Comparison of ENCODE assay signal across 23 cellular contexts in genomic region chr12:6896846-6897435, GRCh38. TPM values are rescaled to one million over a fixed set of nuclear protein-coding genes. Genes with fewer than 3 reads are reported as not detected.
DNase-seq lines count a peak whose midpoint lies in the region; ATAC-seq and TF ChIP-seq lines count a peak whose summit lies in the region.
"Had no signal": no experiment of that assay in that cellular context is flagged by ENCODE, and none has a peak within 500 bp of the region (broad histone marks: within the 10 kb centered on the region; RNA-seq: fewer than 3 reads in every experiment).

No MANE protein-coding gene starts in this region.

- no peaks in the 10 kb centered on the region for H3K36me3 ChIP-seq in neuronal stem cell (replicated peaks in 1 of 2; ENCODE audit: control insufficient read depth in 2 of 2, insufficient read depth in 2 of 2, low read length in 2 of 2)
- no peaks in the 10 kb centered on the region for H3K36me3 ChIP-seq in hepatocyte (replicated peaks; ENCODE audit: insufficient read depth, low read depth)
- H3K36me3 ChIP-seq: BE2C had no signal

- H3K27ac Mint-ChIP-seq in activated CD8-positive, alpha-beta memory T cell treated with anti-CD3 and anti-CD28 coated beads, Interleukin-2, amount 10 ng/mL, durations not matched to agents 7 days and 5 days: no peak overlapping the region

- H3K9me3 ChIP-seq in neuronal stem cell (replicated peaks in 1 of 2; ENCODE audit: control insufficient read depth in 2 of 2, insufficient read depth in 1 of 2, low read depth in 1 of 2, low read length in 2 of 2) (no peaks in the 10 kb centered on the region), hepatocyte (ENCODE audit: low read depth) (no peaks in the 10 kb centered on the region)
- H3K9me3 ChIP-seq: BE2C had no signal

- peaks cover 13% of the 10 kb centered on the region for H3K4me1 Mint-ChIP-seq in activated CD8-positive, alpha-beta memory T cell treated with anti-CD3 and anti-CD28 coated beads, Interleukin-2, amount 10 ng/mL, durations not matched to agents 7 days and 5 days

- H2AK5ac ChIP-seq in neuronal stem cell (ENCODE audit: low read depth, low read length): no peak overlapping the region

- no CpG with 5 or more reads among the region's 6 CpGs for WGBS in neuronal stem cell (ENCODE audit: extremely low coverage in 2 of 2, insufficient read length in 2 of 2, insufficient replicate concordance in 1 of 2), 2 donors
- 94% methylated on average over 6 of the region's 6 CpGs for WGBS in hepatocyte (ENCODE audit: low lambda C conversion rate, missing lambda C conversion rate)

- H3K9me2 ChIP-seq in hepatocyte (replicated peaks; ENCODE audit: insufficient read depth): no peaks in the 10 kb centered on the region

- no peak overlapping the region for H3K27ac ChIP-seq in neuronal stem cell (replicated peaks; ENCODE audit: low read length)
- H3K27ac ChIP-seq in hepatocyte: no peak overlapping the region
- H3K27ac ChIP-seq: SK-N-MC had no signal

- H2BK12ac ChIP-seq in neuronal stem cell (ENCODE audit: low read length): no peak overlapping the region

- H3K18ac ChIP-seq in neuronal stem cell (ENCODE audit: low read length): no peak overlapping the region

- H3K27me3 Mint-ChIP-seq in activated CD8-positive, alpha-beta memory T cell treated with anti-CD3 and anti-CD28 coated beads, Interleukin-2, amount 10 ng/mL, durations not matched to agents 7 days and 5 days: no peaks in the 10 kb centered on the region
- H3K27me3 Mint-ChIP-seq: CD4-positive, CD25-positive, alpha-beta regulatory T cell had no signal

- H3K36me3 Mint-ChIP-seq in activated CD8-positive, alpha-beta memory T cell treated with anti-CD3 and anti-CD28 coated beads, Interleukin-2, amount 10 ng/mL, durations not matched to agents 7 days and 5 days: peaks cover 2% of the 10 kb centered on the region
- H3K36me3 Mint-ChIP-seq: CD4-positive, CD25-positive, alpha-beta regulatory T cell had no signal

- no peak for TF ChIP-seq CTCF in hepatocyte (IDR thresholded peaks at IDR 0.05; ENCODE audit: poor library complexity)

- H3K4me2 ChIP-seq in neuronal stem cell (ENCODE audit: insufficient read depth, low read length, poor library complexity, severe bottlenecking): no peak overlapping the region
- no peak overlapping the region for H3K4me2 ChIP-seq in hepatocyte

- H3K4ac ChIP-seq in neuronal stem cell (ENCODE audit: low read length): no peak overlapping the region

- peaks cover 3% of the 10 kb centered on the region for H3K79me2 ChIP-seq in hepatocyte

- H3K27me3 ChIP-seq in neuronal stem cell (ENCODE audit: control insufficient read depth in 3 of 3, insufficient read depth in 3 of 3, low read depth in 1 of 3, low read length in 3 of 3) (no peaks in the 10 kb centered on the region), hepatocyte (no peaks in the 10 kb centered on the region)
- H3K27me3 ChIP-seq: BE2C had no signal

- no peaks in the 10 kb centered on the region for H4K20me1 ChIP-seq in hepatocyte (ENCODE audit: insufficient read depth, poor library complexity, severe bottlenecking)

- H3K79me1 ChIP-seq in neuronal stem cell (ENCODE audit: low read depth, low read length): no peaks in the 10 kb centered on the region

- H2BK120ac ChIP-seq in neuronal stem cell (ENCODE audit: low read depth, low read length): no peak overlapping the region

- peak overlapping the region; percentile 12 for H3K9ac ChIP-seq in neuronal stem cell (ENCODE audit: low read depth, low read length, poor library complexity)

- no peak for ATAC-seq in Right ventricle myocardium superior (ENCODE audit: poor library complexity)
- ATAC-seq in activated CD8-positive, alpha-beta memory T cell treated with anti-CD3 and anti-CD28 coated beads, Interleukin-2, amount 10 ng/mL, durations not matched to agents 7 days and 5 days: no peak
- no peak for ATAC-seq in HG03565 (IDR thresholded peaks at IDR 0.05; ENCODE audit: unreplicated experiment)
- no peak for ATAC-seq in GM18907 (IDR thresholded peaks at IDR 0.05; ENCODE audit: unreplicated experiment)

- H2BK5ac ChIP-seq in neuronal stem cell (ENCODE audit: low read length): no peak overlapping the region

- H2BK15ac ChIP-seq in neuronal stem cell (ENCODE audit: low read length): no peak overlapping the region

- H3K4me3 Mint-ChIP-seq in activated CD8-positive, alpha-beta memory T cell treated with anti-CD3 and anti-CD28 coated beads, Interleukin-2, amount 10 ng/mL, durations not matched to agents 7 days and 5 days: no peak overlapping the region

- H4K8ac ChIP-seq in neuronal stem cell (ENCODE audit: low read depth, low read length): no peak overlapping the region

- no peak overlapping the region for H2AFZ ChIP-seq in neuronal stem cell (ENCODE audit: low read length)
- no peak overlapping the region for H2AFZ ChIP-seq in hepatocyte

- H3K9me3 Mint-ChIP-seq in activated CD8-positive, alpha-beta memory T cell treated with anti-CD3 and anti-CD28 coated beads, Interleukin-2, amount 10 ng/mL, durations not matched to agents 7 days and 5 days (ENCODE audit: low read depth): no peaks in the 10 kb centered on the region
- H3K9me3 Mint-ChIP-seq: CD4-positive, CD25-positive, alpha-beta regulatory T cell had no signal

- H3K23ac ChIP-seq in neuronal stem cell (ENCODE audit: low read depth, low read length, poor library complexity): no peak overlapping the region

- DNase-seq in Right ventricle myocardium superior: peak; percentile 2
- DNase-seq in cardiac septum (ENCODE audit: low spot score): no peak
- peak; percentile 94 for DNase-seq in cerebellar cortex (ENCODE audit: low spot score)
- DNase-seq in neuronal stem cell (ENCODE audit: low spot score): no peak
- no peak for DNase-seq in hepatocyte (ENCODE audit: low spot score)
- no peak for DNase-seq in activated CD8-positive, alpha-beta memory T cell treated with anti-CD3 and anti-CD28 coated beads, Interleukin-2, amount 10 ng/mL, durations not matched to agents 7 days and 5 days
- DNase-seq: 8988T; BE2C; CD4-positive, CD25-positive, alpha-beta regulatory T cell; COR-L47; DMS153; GF-D8; GOT3; KBM-7; NCI-H1417; NCI-H187; NCI-H2107; NCI-H345; NCI-H526 treated with DMSO at 0.1 percent for 48 hours; SHP77 had no signal

- CTCF ChIA-PET in activated CD8-positive, alpha-beta memory T cell treated with anti-CD3 and anti-CD28 coated beads, Interleukin-2, amount 10 ng/mL, durations not matched to agents 7 days and 5 days (lab: Charles Lee): interaction anchor here (0.9 to 1.3 kb wide), 4 partner anchors 24 to 64 kb away, joined by 3 to 5 read pairs (median 4); partner anchors contain the start of gene SPSB2

- H3K4me1 ChIP-seq in neuronal stem cell (ENCODE audit: control insufficient read depth in 2 of 2, insufficient read depth in 1 of 2, low read depth in 1 of 2, low read length in 2 of 2) (peaks cover 0 to 2% of the 10 kb centered on the region in 2 donors), hepatocyte (ENCODE audit: insufficient read depth) (no peaks in the 10 kb centered on the region)
- H3K4me1 ChIP-seq: BE2C had no signal

- no peak overlapping the region for H3K4me3 ChIP-seq in neuronal stem cell (ENCODE audit: low read length in 2 of 2)
- no peak overlapping the region for H3K4me3 ChIP-seq in hepatocyte
- H3K4me3 ChIP-seq: SK-N-MC had no signal

- H3K14ac ChIP-seq in neuronal stem cell (ENCODE audit: low read length): no peak overlapping the region

- H4K91ac ChIP-seq in neuronal stem cell (ENCODE audit: low read depth, low read length, poor library complexity): no peak overlapping the region

- intact Hi-C loops in Right ventricle myocardium superior (cut with DNase I): no loop called here
- intact Hi-C loops in cardiac septum (cut with DNase I): no loop called here

RNA-seq across cellular contexts. Expression of gene LRRC23, which starts 7.7 kb away (rescaled TPM):
- total RNA-seq in Right ventricle myocardium superior: 8.2 TPM
- total RNA-seq in cardiac septum: 13.3 TPM
- polyA plus RNA-seq in neuronal stem cell (2013, experiment 1 of 2): 7.7 TPM
- polyA plus RNA-seq in neuronal stem cell (2013, experiment 2 of 2): 7.3 TPM
- total RNA-seq in hepatocyte: 8.2 and 9.3 TPM in 2 replicates
- 9.9 and 12.9 TPM in 2 replicates for polyA plus RNA-seq in hepatocyte
- 1 to 10 TPM; 4.9 to 8.7 TPM for total RNA-seq in activated CD8-positive, alpha-beta memory T cell treated with anti-CD3 and anti-CD28 coated beads, Interleukin-2, amount 10 ng/mL, durations not matched to agents 7 days and 5 days

RNA-seq across cellular contexts. Expression of gene ENO2, which starts 17.4 kb away (rescaled TPM):
- total RNA-seq in Right ventricle myocardium superior (7.4 TPM), cardiac septum (29.7 TPM), hepatocyte (11.1 and 11.8 TPM in 2 replicates)
- 105 TPM for polyA plus RNA-seq in neuronal stem cell (2013, experiment 1 of 2)
- polyA plus RNA-seq in neuronal stem cell (2013, experiment 2 of 2): 101 TPM
- polyA plus RNA-seq in hepatocyte: 14.2 and 18.8 TPM in 2 replicates
- total RNA-seq in activated CD8-positive, alpha-beta memory T cell treated with anti-CD3 and anti-CD28 coated beads, Interleukin-2, amount 10 ng/mL, durations not matched to agents 7 days and 5 days: 100 to 1,000 TPM; 106 to 171 TPM

RNA-seq across cellular contexts. Expression of gene SPSB2, which starts 23.8 kb away (rescaled TPM):
- 3.2 TPM for total RNA-seq in Right ventricle myocardium superior
- total RNA-seq in cardiac septum: 4.5 TPM
- polyA plus RNA-seq in neuronal stem cell (2013, experiment 1 of 2): 5.7 TPM
- polyA plus RNA-seq in neuronal stem cell (2013, experiment 2 of 2): 5.5 TPM
- total RNA-seq in hepatocyte: 10.8 and 14.1 TPM in 2 replicates
- polyA plus RNA-seq in hepatocyte: 11.0 and 13.8 TPM in 2 replicates
- 10 to 100 TPM; 10.5 to 14.4 TPM for total RNA-seq in activated CD8-positive, alpha-beta memory T cell treated with anti-CD3 and anti-CD28 coated beads, Interleukin-2, amount 10 ng/mL, durations not matched to agents 7 days and 5 days

RNA-seq across cellular contexts. Expression of gene TPI1, which starts 29.6 kb away (rescaled TPM):
- total RNA-seq in Right ventricle myocardium superior: 804 TPM
- 657 TPM for total RNA-seq in cardiac septum
- polyA plus RNA-seq in neuronal stem cell (2013, experiment 1 of 2): 638 TPM
- polyA plus RNA-seq in neuronal stem cell (2013, experiment 2 of 2): 612 TPM
- 571 and 614 TPM in 2 replicates for total RNA-seq in hepatocyte
- 891 and 918 TPM in 2 replicates for polyA plus RNA-seq in hepatocyte
- total RNA-seq in activated CD8-positive, alpha-beta memory T cell treated with anti-CD3 and anti-CD28 coated beads, Interleukin-2, amount 10 ng/mL, durations not matched to agents 7 days and 5 days: 1,000 to 10,000 TPM; 1,086 to 1,277 TPM

RNA-seq across cellular contexts. Expression of gene ATN1, which starts 30.8 kb away (rescaled TPM):
- 69.7 TPM for total RNA-seq in Right ventricle myocardium superior
- total RNA-seq in cardiac septum: 76.9 TPM
- polyA plus RNA-seq in neuronal stem cell (2013, experiment 1 of 2): 114 TPM
- polyA plus RNA-seq in neuronal stem cell (2013, experiment 2 of 2): 113 TPM
- total RNA-seq in hepatocyte: 11.1 and 15.8 TPM in 2 replicates
- polyA plus RNA-seq in hepatocyte: 32.7 and 43.7 TPM in 2 replicates
- 10 to 100 TPM; 38.3 to 40.1 TPM for total RNA-seq in activated CD8-positive, alpha-beta memory T cell treated with anti-CD3 and anti-CD28 coated beads, Interleukin-2, amount 10 ng/mL, durations not matched to agents 7 days and 5 days

Comparison
In these comparisons a context has a peak if more than half of its experiments do, and no peak if none do; other contexts are left out.
1. DNase-seq: peak in Right ventricle myocardium superior (single experiment) and cerebellar cortex (single experiment); none in cardiac septum (single experiment), neuronal stem cell (single experiment), hepatocyte (single experiment) and activated CD8-positive, alpha-beta memory T cell treated with anti-CD3 and anti-CD28 coated beads, Interleukin-2, amount 10 ng/mL, durations not matched to agents 7 days and 5 days (single experiment).